ENCODE assay signal across 8 cellular contexts in genomic region chr6:52390361-52390727, GRCh38. TPM values are rescaled to one million over a fixed set of nuclear protein-coding genes. Genes with fewer than 3 reads are reported as not detected.
A peak's percentile ranks its signal among the peaks of the same experiment; 100 is the strongest.
DNase-seq lines count a peak whose midpoint lies in the region; ATAC-seq lines count a peak whose summit lies in the region.

No MANE protein-coding gene starts in this region.

- H3K27me3 ChIP-seq in ACC112 (ENCODE audit: insufficient read depth, low read length): no peaks in the 10 kb centered on the region
- H3K27me3 ChIP-seq in aorta (ENCODE audit: control insufficient read depth in 1 of 2, insufficient read depth in 2 of 2, low read length in 1 of 2): no peaks in the 10 kb centered on the region

- no peak overlapping the region for H2AFZ ChIP-seq in ACC112 (ENCODE audit: low read length, unreplicated experiment)

- H3K4me1 ChIP-seq in ACC112 (ENCODE audit: control insufficient read depth, insufficient read depth, low read length, unreplicated experiment) (peaks cover 37% of the 10 kb centered on the region), aorta (ENCODE audit: control insufficient read depth in 1 of 2, insufficient read depth in 2 of 2, low read length in 2 of 2) (no peaks in the 10 kb centered on the region)

- no peaks in the 10 kb centered on the region for H3K79me2 ChIP-seq in ACC112 (ENCODE audit: control insufficient read depth, insufficient read depth, low read length, unreplicated experiment)

- intact Hi-C loops in aorta (cut with DNase I): no loop called here

- H3K9me3 ChIP-seq in aorta (ENCODE audit: control insufficient read depth, low read length): no peaks in the 10 kb centered on the region

- peak overlapping the region; percentile 51 for H3K27ac ChIP-seq in ACC112 (ENCODE audit: low read depth, low read length)
- H3K27ac ChIP-seq in aorta (ENCODE audit: low read depth in 1 of 2, low read length in 2 of 2): no peak overlapping the region

- H3K4me3 ChIP-seq in ACC112 (ENCODE audit: low read depth, low read length) (peak overlapping the region; percentile 35; the same call in 1 of the 2 replicates), aorta (ENCODE audit: low read length in 2 of 2) (no peak overlapping the region)

- peak; percentile 76 for DNase-seq in NOMO-1 treated with DMSO at 0.1 percent for 48 hours (lab: John Stamatoyannopoulos, UW; ENCODE audit: unreplicated experiment)
- peak; percentile 53 for DNase-seq in activated naive CD4-positive, alpha-beta T cell treated with Interleukin-2 at 50 U/mL for 16 hours
- DNase-seq in left lobe of liver (ENCODE audit: low spot score): no peak
- no peak for DNase-seq in aorta
- no peak for DNase-seq in UCSD-AML1 (lab: John Stamatoyannopoulos, UW; ENCODE audit: unreplicated experiment)

- ATAC-seq in GM18511 (IDR thresholded peaks at IDR 0.05; ENCODE audit: unreplicated experiment) (peak; percentile 60), HG02973 (IDR thresholded peaks at IDR 0.05; ENCODE audit: unreplicated experiment) (peak; percentile 44), left lobe of liver (peak; percentile 3), aorta (ENCODE audit: low FRiP score) (peak; percentile 51)

- WGBS in aorta, 2 donors: 21 to 38% methylated on average over 4 of the region's 4 CpGs

- H3K36me3 ChIP-seq in ACC112 (ENCODE audit: insufficient read depth, low read length): no peaks in the 10 kb centered on the region
- H3K36me3 ChIP-seq in aorta (ENCODE audit: control insufficient read depth in 1 of 2, insufficient read depth in 2 of 2, low read length in 1 of 2): no peaks in the 10 kb centered on the region

RNA-seq across cellular contexts. Expression of gene PAQR8, which starts 28.4 kb away (rescaled TPM):
- total RNA-seq in left lobe of liver: 0.75 TPM
- total RNA-seq in aorta: 1 to 10 TPM; 2.5 to 6.5 TPM
- polyA plus RNA-seq in aorta: 1 to 10 TPM; 1.7 to 4.8 TPM

RNA-seq across cellular contexts. Expression of gene EFHC1, which starts 29.8 kb away (rescaled TPM):
- total RNA-seq in left lobe of liver: 3.9 TPM
- total RNA-seq in aorta: 10 to 100 TPM; 13.2 to 29.0 TPM
- polyA plus RNA-seq in aorta: 10 to 100 TPM in 1 of 2 donors, 1 to 10 TPM in 1; 3.0 to 51.5 TPM

Comparison
In these comparisons a context has a peak if more than half of its experiments do, and no peak if none do; other contexts are left out.
1. ATAC-seq: peak in every context shown above with its lines; median percentile 60 in GM18511; 51 in aorta; 44 in HG02973; 3 in left lobe of liver.
2. DNase-seq: peak in NOMO-1 treated with DMSO at 0.1 percent for 48 hours (single experiment) and activated naive CD4-positive, alpha-beta T cell treated with Interleukin-2 at 50 U/mL for 16 hours (single experiment); none in left lobe of liver (single experiment), aorta (0 of 2) and UCSD-AML1 (single experiment).